In the genomic region with DNA sequence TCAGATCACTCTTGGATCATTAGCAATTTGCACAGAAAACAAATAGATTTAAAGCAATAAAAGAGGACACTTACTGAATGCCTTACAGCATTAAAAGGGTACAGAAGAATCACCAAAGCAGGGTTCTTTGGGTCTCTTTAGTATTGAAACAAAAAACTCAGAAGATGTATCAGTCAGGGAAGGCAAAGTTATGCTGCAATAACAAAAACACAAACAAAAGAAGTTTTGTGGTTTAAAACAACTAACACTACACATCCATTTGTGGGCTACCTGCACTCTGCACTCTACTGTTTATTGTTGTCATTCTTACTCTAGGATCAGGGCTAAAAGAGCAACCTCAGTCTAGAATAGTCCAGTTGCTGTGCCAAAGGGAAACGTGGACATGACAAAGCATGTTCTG, we compare ENCODE assay signal across 8 cellular contexts.
"Had no signal": no experiment of that assay in that cellular context is flagged by ENCODE, and none has a peak within 500 bp of the region (broad histone marks: within the 10 kb centered on the region; RNA-seq: fewer than 3 reads in every experiment).

No MANE protein-coding gene starts in this region.

- DNase-seq: GDM1, GF-D8 had no signal

- FAIRE-seq: G401.6, GM12878, GM12891, GM12892, GM18507, GM19239 had no signal

- H3K4me3 ChIP-seq: GM12878 had no signal

- ATAC-seq: GM12878 had no signal
